ENCODE assay signal across 13 cellular contexts in genomic region chr14:77955816-77956796, GRCh38.
"Had no signal": no experiment of that assay in that cellular context is flagged by ENCODE, and none has a peak within 500 bp of the region (broad histone marks: within the 10 kb centered on the region; RNA-seq: fewer than 3 reads in every experiment).

No MANE protein-coding gene starts in this region.

- DNase-seq: activated CD4-positive, alpha-beta T cell treated with anti-CD3 and anti-CD28 coated beads, Interleukin-2, amount 50 U/mL, for 1 hour; activated gamma-delta T cell; activated T-cell treated with anti-CD3 and anti-CD28 coated beads, Interleukin-2, amount 50 U/mL, for 24 hours; amygdala; erythroblast; hypothalamus; lower lobe of right lung; naive B cell; sigmoid colon; stimulated activated CD4-positive, alpha-beta T cell treated with anti-CD3 and anti-CD28 coated beads, Interleukin-2, amount 100 ng/mL, for 24 hours; stimulated activated naive CD4-positive, alpha-beta T cell; T-helper 2 cell had no signal

- H3K4me3 ChIP-seq: lower lobe of right lung, prostate gland, sigmoid colon had no signal

- ATAC-seq: lower lobe of right lung had no signal

- H3K4me1 ChIP-seq: lower lobe of right lung, prostate gland, sigmoid colon had no signal

- H3K27me3 ChIP-seq: sigmoid colon had no signal

- H3K9me3 ChIP-seq: lower lobe of right lung, prostate gland had no signal

- H3K27ac ChIP-seq: lower lobe of right lung, prostate gland, sigmoid colon had no signal

- H3K36me3 ChIP-seq: lower lobe of right lung, prostate gland, sigmoid colon had no signal
